Comparison of ENCODE assay signal across 1 cellular context in genomic region chr11:42762348-42762747, GRCh38.
TF ChIP-seq lines count a peak whose summit lies in the region.

No MANE protein-coding gene starts in this region.

TF ChIP-seq in H1, 55 proteins besides CTCF, POLR2A, EP300 and RAD21:
- no peak for TF ChIP-seq SRF (IDR thresholded peaks at IDR 0.05; ENCODE audit: low read depth, low read length)
- no peak for TF ChIP-seq RFX5 (IDR thresholded peaks at IDR 0.05; ENCODE audit: borderline replicate concordance, low read depth, low read length)
- no peak for TF ChIP-seq TAF7 (optimal IDR thresholded peaks at IDR 0.05; ENCODE audit: borderline replicate concordance, low read depth, low read length)
- TF ChIP-seq FOSL1 (IDR thresholded peaks at IDR 0.05; ENCODE audit: insufficient read depth, low read depth, low read length): no peak
- TF ChIP-seq SIX5 (IDR thresholded peaks at IDR 0.05; ENCODE audit: low read depth, low read length): no peak
- TF ChIP-seq RNF2 (IDR thresholded peaks at IDR 0.05; ENCODE audit: borderline replicate concordance, low read depth, low read length, missing control alignments, poor library complexity, severe bottlenecking): no peak
- no peak for TF ChIP-seq SIN3A (conservative IDR thresholded peaks at IDR 0.05 in 1 of 2, IDR thresholded peaks at IDR 0.05 in 1 of 2; ENCODE audit: low read depth in 1 of 2, low read length in 2 of 2)
